1 cellular context compared by ENCODE assay signal in the genomic region with DNA sequence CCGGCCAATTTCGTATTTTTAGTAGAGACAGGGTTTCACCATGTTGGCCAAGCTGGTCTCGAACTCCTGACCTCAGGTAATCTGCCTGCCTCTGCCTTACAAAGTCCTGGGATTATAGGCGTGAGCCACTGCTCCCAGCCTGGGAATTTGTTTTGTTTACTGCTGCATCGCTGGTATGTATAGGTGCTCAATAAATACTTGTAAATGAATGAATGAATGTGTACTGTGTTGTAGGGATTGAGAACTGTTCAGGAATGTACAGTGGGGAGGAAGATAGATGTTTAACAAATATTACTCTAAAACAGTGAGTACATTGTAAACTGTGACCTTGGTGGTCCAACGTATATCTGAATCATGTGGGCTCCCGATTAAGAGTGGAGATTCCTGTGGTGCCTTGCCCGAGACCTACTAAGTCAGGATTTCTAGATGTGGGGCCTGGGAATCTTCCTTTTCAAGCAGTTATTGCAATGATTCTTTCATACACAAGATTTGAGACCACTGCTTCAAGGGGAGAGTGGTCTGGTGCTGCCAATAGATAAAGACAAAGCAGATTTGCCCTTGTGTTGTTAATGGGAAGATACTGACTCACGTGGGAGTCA.
TF ChIP-seq lines count a peak whose summit lies in the region.

No MANE protein-coding gene starts in this region.

TF ChIP-seq in IMR-90, 13 proteins besides CTCF, POLR2A, EP300 and RAD21 (continued from another document):
- TF ChIP-seq, protein P1, sequence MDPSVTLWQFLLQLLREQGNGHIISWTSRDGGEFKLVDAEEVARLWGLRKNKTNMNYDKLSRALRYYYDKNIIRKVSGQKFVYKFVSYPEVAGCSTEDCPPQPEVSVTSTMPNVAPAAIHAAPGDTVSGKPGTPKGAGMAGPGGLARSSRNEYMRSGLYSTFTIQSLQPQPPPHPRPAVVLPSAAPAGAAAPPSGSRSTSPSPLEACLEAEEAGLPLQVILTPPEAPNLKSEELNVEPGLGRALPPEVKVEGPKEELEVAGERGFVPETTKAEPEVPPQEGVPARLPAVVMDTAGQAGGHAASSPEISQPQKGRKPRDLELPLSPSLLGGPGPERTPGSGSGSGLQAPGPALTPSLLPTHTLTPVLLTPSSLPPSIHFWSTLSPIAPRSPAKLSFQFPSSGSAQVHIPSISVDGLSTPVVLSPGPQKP (IDR thresholded peaks at IDR 0.05; ENCODE audit: borderline replicate concordance, low read depth, low read length), result no peak
- no peak for TF ChIP-seq MAFK (IDR thresholded peaks at IDR 0.05; ENCODE audit: low read depth, low read length)
- no peak for TF ChIP-seq MXI1 (IDR thresholded peaks at IDR 0.05; ENCODE audit: borderline replicate concordance, low read depth, low read length)
- TF ChIP-seq FOS (IDR thresholded peaks at IDR 0.05; ENCODE audit: low read depth, low read length), result no peak
- TF ChIP-seq CEBPB (IDR thresholded peaks at IDR 0.05; ENCODE audit: low read depth, low read length), result no peak
- TF ChIP-seq SMC3 (IDR thresholded peaks at IDR 0.05; ENCODE audit: low read depth, low read length), result no peak
